ENCODE assay signal across 11 cellular contexts in genomic region chr3:134370611-134371451, GRCh38. TPM values are rescaled to one million over a fixed set of nuclear protein-coding genes. Genes with fewer than 3 reads are reported as not detected.
DNase-seq lines count a peak whose midpoint lies in the region; ATAC-seq and TF ChIP-seq lines count a peak whose summit lies in the region.
"Had no signal": no experiment of that assay in that cellular context is flagged by ENCODE, and none has a peak within 500 bp of the region (broad histone marks: within the 10 kb centered on the region; RNA-seq: fewer than 3 reads in every experiment).

No MANE protein-coding gene starts in this region.

- in situ Hi-C loops in IMR-90 (cut with MboI; ENCODE audit: low sequenced_read_pairs) = no loop called here

- H3K4me1 ChIP-seq in IMR-90 (ENCODE audit: control insufficient read depth, insufficient read depth, low read length) (peaks cover 57% of the 10 kb centered on the region), thyroid gland (peaks cover 57 to 81% of the 10 kb centered on the region in 2 donors)

- peak overlapping the region; percentile 53; the same call in 1 of the 2 replicates for H4K5ac ChIP-seq in IMR-90 (ENCODE audit: low read depth, low read length)

- H3K4ac ChIP-seq in IMR-90 (ENCODE audit: low read depth, low read length) = peak overlapping the region; percentile 59

- H2BK15ac ChIP-seq in IMR-90 (ENCODE audit: low read depth, low read length) = no peak overlapping the region

- peaks cover 9 to 62% of the 10 kb centered on the region in 2 experiments; a peak in 3 of 4 replicates for H3K79me1 ChIP-seq in IMR-90 (ENCODE audit: low read depth in 1 of 2, low read length in 2 of 2)

- peak overlapping the region; percentile 99 for H3K27ac ChIP-seq in IMR-90 (ENCODE audit: insufficient read depth, low read length)
- peak overlapping the region; percentile 100 for H3K27ac ChIP-seq in thyroid gland

- POLR2A ChIA-PET in IMR-90 (lab: Charles Lee; ENCODE audit: unreplicated experiment) = interaction anchor here (0.5 to 2.1 kb wide), 7 partner anchors 12 to 112 kb away, joined by 3 to 11 read pairs (median 6); no protein-coding TSS in a partner anchor

- peak overlapping the region; percentile 19; the same call in 1 of the 2 replicates for H2BK120ac ChIP-seq in IMR-90 (ENCODE audit: low read depth, low read length)

- TF ChIP-seq POLR2A in IMR-90 (IDR thresholded peaks at IDR 0.05; ENCODE audit: low read depth, low read length) (no peak; the same call in 1 of the 2 replicates), thyroid gland (IDR thresholded peaks at IDR 0.05) (no peak)

- peak overlapping the region; percentile 99 for H3K14ac ChIP-seq in IMR-90 (replicated peaks; ENCODE audit: low read depth, low read length)

- peak overlapping the region; percentile 93 for H3K9ac ChIP-seq in IMR-90 (ENCODE audit: low read depth, low read length)

- H2BK5ac ChIP-seq in IMR-90 (ENCODE audit: low read depth, low read length, poor library complexity, severe bottlenecking) = peak overlapping the region; percentile 98

- dilution Hi-C loops in IMR-90 (cut with HindIII; ENCODE audit: low sequenced_read_pairs, unreplicated experiment) = no loop called here

- no peak overlapping the region for H2BK20ac ChIP-seq in IMR-90 (ENCODE audit: low read depth, low read length)

- no peak overlapping the region for H2AFZ ChIP-seq in IMR-90 (replicated peaks; ENCODE audit: low read length, poor library complexity)

- H3K4me3 ChIP-seq in IMR-90 (ENCODE audit: insufficient read depth, low read depth, low read length) = peak overlapping the region; percentile 76; the same call in 1 of the 2 replicates
- H3K4me3 ChIP-seq in cardiac fibroblast (replicated peaks in 1 of 2; ENCODE audit: low read depth in 2 of 2, low read length in 2 of 2) = peak overlapping the region; percentile 21 to 96
- peak overlapping the region in 1 of 3 donors; percentile 86 for H3K4me3 ChIP-seq in thyroid gland (replicated peaks in 1 of 3)

- peaks cover 80% of the 10 kb centered on the region for H4K20me1 ChIP-seq in IMR-90 (ENCODE audit: insufficient read depth, low read length)

- intact Hi-C loops in IMR-90 (cut with micrococcal nuclease) (loop anchor here (5.0 kb wide), 1 partner anchor 76 kb away; no protein-coding TSS in a partner anchor), thyroid gland (cut with DNase I) (no loop called here)

- peak overlapping the region; percentile 62; the same call in 1 of the 2 replicates for H3K56ac ChIP-seq in IMR-90 (ENCODE audit: extremely low read depth, insufficient read depth, low read length)

- no TSS peak for BruUV-seq in IMR-90 (replicated peaks; lab: Mats Ljungman, UMichigan)

- H4K8ac ChIP-seq in IMR-90 (ENCODE audit: low read depth in 2 of 2, low read length in 2 of 2) = peak overlapping the region; percentile 40 to 47; a peak in 2 of 4 replicates

- WGBS in IMR-90 (ENCODE audit: extremely low coverage in 2 of 2, insufficient read length in 1 of 2), 2 experiments = 96% methylated on average over 18 of the region's 33 CpGs; no CpG with 5 or more reads in 1 of the 2 experiments
- WGBS in thyroid gland, 2 donors = 44 to 45% methylated on average over 10 to 21 of the region's 33 CpGs

- CTCF ChIA-PET in IMR-90 (lab: Yijun Ruan, JAX) = interaction anchor here (0.8 to 1.1 kb wide), 3 partner anchors 58 to 100 kb away, joined by 3 to 4 read pairs (median 3); no protein-coding TSS in a partner anchor

- TF ChIP-seq CTCF in IMR-90 (conservative IDR thresholded peaks at IDR 0.05; ENCODE audit: low read depth, low read length) (no peak), cardiac fibroblast (IDR thresholded peaks at IDR 0.05; ENCODE audit: low read depth, low read length) (no peak), thyroid gland (IDR thresholded peaks at IDR 0.05) (no peak)

- H3K18ac ChIP-seq in IMR-90 (ENCODE audit: low read depth, low read length) = peak overlapping the region; percentile 55; the same call in 1 of the 2 replicates

- H3K36me3 ChIP-seq in IMR-90 (ENCODE audit: control insufficient read depth, insufficient read depth, low read length) (peaks cover 64% of the 10 kb centered on the region), thyroid gland (peaks cover 53 to 57% of the 10 kb centered on the region in 2 donors)

- ATAC-seq in IMR-90 (ENCODE audit: low read depth) (no peak), GM21786 (IDR thresholded peaks at IDR 0.05; ENCODE audit: unreplicated experiment) (no peak), GM18868 (IDR thresholded peaks at IDR 0.05; ENCODE audit: unreplicated experiment) (no peak)

- no peak for TF ChIP-seq RAD21 in IMR-90 (IDR thresholded peaks at IDR 0.05; ENCODE audit: low read length)

- H4K91ac ChIP-seq in IMR-90 (ENCODE audit: insufficient read depth, low read depth, low read length) = peak overlapping the region; percentile 10; the same call in 1 of the 2 replicates

- DNase-seq in IMR-90 (no peak), cardiac fibroblast (ENCODE audit: low read depth in 2 of 2) (no peak), mesenteric fat pad (ENCODE audit: low spot score) (peak; percentile 83), thyroid gland (peak; percentile 88 to 90), HUDEP-2 (lab: John Stamatoyannopoulos, UW; ENCODE audit: unreplicated experiment in 76 of 76) (no peak)
- DNase-seq: foreskin melanocyte; NCI-H2107; occipital lobe; stimulated activated CD8-positive, alpha-beta memory T cell treated with anti-CD3 and anti-CD28 coated beads, Interleukin-4, amount 100 ng/mL, for 48 hours had no signal

- H3K27me3 ChIP-seq in IMR-90 (ENCODE audit: control insufficient read depth, insufficient read depth, low read length) (no peaks in the 10 kb centered on the region), thyroid gland (no peaks in the 10 kb centered on the region)

- peak overlapping the region; percentile 46; the same call in 1 of the 2 replicates for H2AK5ac ChIP-seq in IMR-90 (ENCODE audit: low read depth, low read length)

- H3K9me3 ChIP-seq in IMR-90 (ENCODE audit: control insufficient read depth, insufficient read depth, low read length) = no peaks in the 10 kb centered on the region
- H3K9me3 ChIP-seq in thyroid gland = no peaks in the 10 kb centered on the region

- peak overlapping the region; percentile 93 for H3K4me2 ChIP-seq in IMR-90 (ENCODE audit: low read depth, low read length)

- peak overlapping the region; percentile 80 for H2AK9ac ChIP-seq in IMR-90 (replicated peaks; ENCODE audit: low read depth, low read length, poor library complexity)

- H3K9me1 ChIP-seq in IMR-90 (ENCODE audit: insufficient read depth, low read length) = peaks cover 10% of the 10 kb centered on the region

- H3K23ac ChIP-seq in IMR-90 (ENCODE audit: low read depth, low read length) = peak overlapping the region; percentile 99

TF ChIP-seq in IMR-90, 13 proteins besides CTCF, POLR2A, EP300 and RAD21:
- no peak for TF ChIP-seq SMC3 (IDR thresholded peaks at IDR 0.05; ENCODE audit: low read depth, low read length)
- no peak for TF ChIP-seq RCOR1 (IDR thresholded peaks at IDR 0.05; ENCODE audit: insufficient replicate concordance, low read length)

RNA-seq across cellular contexts. Expression of gene AMOTL2, which starts 3.4 kb away (rescaled TPM):
- 162 and 172 TPM in 2 replicates for total RNA-seq in IMR-90 (2012; rRNA removed)
- polyA plus RNA-seq in IMR-90 (2012; rRNA removed) = 176 and 230 TPM in 2 replicates
- 168 and 220 TPM in 2 replicates for polyA plus RNA-seq in IMR-90 (2012; cell fraction: cytosol; rRNA removed)
- 530 and 567 TPM in 2 replicates for polyA plus RNA-seq in IMR-90 (2012; cell fraction: nucleus; rRNA removed; ENCODE audit: low replicate concordance)
- total RNA-seq in mesenteric fat pad = 272 TPM
- 100 to 1,000 TPM in 3 of 4 donors, 10 to 100 TPM in 1; 76.0 to 149 (median 117) TPM for total RNA-seq in thyroid gland

Comparison
In these comparisons a context has a peak if more than half of its experiments do, and no peak if none do; other contexts are left out.
1. DNase-seq: peak in mesenteric fat pad (single experiment) and thyroid gland (2 of 2); none in IMR-90 (single experiment), cardiac fibroblast (0 of 2) and HUDEP-2 (0 of 76).